ENCODE assay signal across 21 cellular contexts in the genomic region with DNA sequence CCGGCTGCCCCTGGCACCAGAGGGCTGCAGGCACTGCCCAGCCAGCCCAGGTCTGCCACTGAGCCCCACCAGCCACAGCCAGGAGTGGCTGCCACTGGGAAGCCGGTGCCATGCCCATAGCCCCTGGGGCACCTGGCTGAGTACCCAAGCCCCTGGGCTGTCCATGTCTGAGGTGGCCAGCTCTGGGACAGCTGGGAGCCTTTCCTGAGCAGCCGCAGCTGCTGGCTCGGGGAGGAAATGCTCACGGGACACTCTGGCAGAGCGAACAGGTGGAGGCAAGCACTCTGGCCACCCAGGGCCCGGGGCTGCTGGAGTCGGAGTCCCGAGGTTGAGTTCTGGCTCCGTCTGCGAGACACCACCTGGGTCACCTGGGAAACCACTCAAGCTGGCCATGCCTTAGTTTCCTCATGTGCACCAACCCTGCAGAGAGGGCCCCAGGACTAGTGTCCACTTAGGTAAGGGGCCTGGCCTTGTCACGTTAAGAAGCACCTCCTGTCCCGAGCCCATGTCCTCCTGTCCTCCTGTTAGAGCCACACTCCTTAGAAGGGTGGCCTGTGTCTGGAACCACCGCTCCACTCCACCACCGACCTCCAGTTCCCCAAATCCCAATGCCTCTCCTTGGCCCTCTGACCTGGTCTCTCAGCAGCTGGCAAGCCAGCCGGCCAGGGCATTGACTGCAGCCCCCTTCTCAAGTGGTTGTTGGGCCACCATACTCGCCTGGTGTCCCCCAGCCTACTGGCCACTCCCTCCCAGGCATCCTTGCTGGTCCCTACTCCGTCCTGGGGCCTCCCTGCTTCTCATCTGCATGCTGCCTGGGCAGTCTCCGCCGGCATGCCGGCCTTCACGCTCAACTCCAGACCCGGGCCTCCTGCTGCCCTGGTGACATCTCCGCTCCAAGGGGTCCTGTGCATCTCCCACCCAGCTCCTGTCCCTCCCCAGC. TPM values are rescaled to one million over a fixed set of nuclear protein-coding genes. Genes with fewer than 3 reads are reported as not detected.
DNase-seq lines count a peak whose midpoint lies in the region; ATAC-seq and TF ChIP-seq lines count a peak whose summit lies in the region.
"Had no signal": no experiment of that assay in that cellular context is flagged by ENCODE, and none has a peak within 500 bp of the region (broad histone marks: within the 10 kb centered on the region; RNA-seq: fewer than 3 reads in every experiment).

No MANE protein-coding gene starts in this region.

- no peak overlapping the region for H3K18ac ChIP-seq in mesenchymal stem cell (ENCODE audit: low read depth in 1 of 2, low read length in 2 of 2)

- no peak overlapping the region for H2AFZ ChIP-seq in mesenchymal stem cell (ENCODE audit: low read depth, low read length)
- H2AFZ ChIP-seq: GM23338 had no signal

- 88% methylated on average over 24 of the region's 24 CpGs for WGBS in mesenchymal stem cell
- WGBS in sigmoid colon, 2 donors = 92 to 94% methylated on average over 24 of the region's 24 CpGs

- H3K4me3 ChIP-seq in left ventricle myocardium inferior (no peak overlapping the region), mesenchymal stem cell (ENCODE audit: insufficient read depth in 1 of 2, low read depth in 1 of 2, low read length in 2 of 2) (no peak overlapping the region), sigmoid colon (no peak overlapping the region)
- H3K4me3 ChIP-seq: A549, GM23338 had no signal

- TF ChIP-seq EP300 in sigmoid colon (IDR thresholded peaks at IDR 0.05) = no peak

- peak overlapping the region; percentile 16 for H4K91ac ChIP-seq in mesenchymal stem cell (ENCODE audit: low read length)

- H3K36me3 ChIP-seq in left ventricle myocardium inferior (no peaks in the 10 kb centered on the region), mesenchymal stem cell (ENCODE audit: control insufficient read depth in 1 of 2, insufficient read depth in 2 of 2, low read depth in 1 of 2, low read length in 2 of 2) (peaks cover 0 to 77% of the 10 kb centered on the region in 2 experiments), sigmoid colon (no peaks in the 10 kb centered on the region)

- no peaks in the 10 kb centered on the region for H3K9me3 Mint-ChIP-seq in activated T-helper 1 cell treated with anti-CD3 and anti-CD28 coated beads, Interleukin-12 subunit alpha, Interleukin-12 subunit beta, Interleukin-2, Interleukin-4 antibody, amounts not matched to agents 30 ng/mL and 10 ng/mL and 1 ng/mL, durations not matched to agents 14 hours and 24 hours and 36 hours
- H3K9me3 Mint-ChIP-seq: CD4-positive, CD25-positive, alpha-beta regulatory T cell; GM23338 had no signal

- no peak overlapping the region for H4K8ac ChIP-seq in mesenchymal stem cell (ENCODE audit: low read length)

- TF ChIP-seq POLR2A in sigmoid colon (IDR thresholded peaks at IDR 0.05) (no peak), GM18505 (IDR thresholded peaks at IDR 0.05; ENCODE audit: borderline replicate concordance, extremely low read depth, insufficient read depth, insufficient read length) (no peak)

- H3K36me3 Mint-ChIP-seq in activated T-helper 1 cell treated with anti-CD3 and anti-CD28 coated beads, Interleukin-12 subunit alpha, Interleukin-12 subunit beta, Interleukin-2, Interleukin-4 antibody, amounts not matched to agents 30 ng/mL and 10 ng/mL and 1 ng/mL, durations not matched to agents 14 hours and 24 hours and 36 hours (ENCODE audit: low read depth) = no peaks in the 10 kb centered on the region
- H3K36me3 Mint-ChIP-seq: CD4-positive, CD25-positive, alpha-beta regulatory T cell had no signal

- peaks cover 6% of the 10 kb centered on the region for H3K4me1 Mint-ChIP-seq in activated T-helper 1 cell treated with anti-CD3 and anti-CD28 coated beads, Interleukin-12 subunit alpha, Interleukin-12 subunit beta, Interleukin-2, Interleukin-4 antibody, amounts not matched to agents 30 ng/mL and 10 ng/mL and 1 ng/mL, durations not matched to agents 14 hours and 24 hours and 36 hours (ENCODE audit: low read depth)

- peaks cover 11% of the 10 kb centered on the region for H3K4me1 ChIP-seq in left ventricle myocardium inferior
- H3K4me1 ChIP-seq in mesenchymal stem cell (ENCODE audit: control insufficient read depth, insufficient read depth, low read depth, low read length) = peaks cover 8% of the 10 kb centered on the region
- peaks cover 0 to 11% (median 4%) of the 10 kb centered on the region in 4 donors for H3K4me1 ChIP-seq in sigmoid colon
- H3K4me1 ChIP-seq: A549 had no signal

- no peak overlapping the region for H2BK120ac ChIP-seq in mesenchymal stem cell (ENCODE audit: low read depth, low read length)

- H3K9me3 ChIP-seq in left ventricle myocardium inferior (replicated peaks) = no peaks in the 10 kb centered on the region
- H3K9me3 ChIP-seq in mesenchymal stem cell (ENCODE audit: control insufficient read depth, low read length) = no peaks in the 10 kb centered on the region
- no peaks in the 10 kb centered on the region for H3K9me3 ChIP-seq in sigmoid colon
- H3K9me3 ChIP-seq: A549 had no signal

- no peak overlapping the region for H2BK5ac ChIP-seq in mesenchymal stem cell (ENCODE audit: low read depth, low read length, poor library complexity, severe bottlenecking)

- H3K9ac ChIP-seq in mesenchymal stem cell (ENCODE audit: low read length) = no peak overlapping the region
- H3K9ac ChIP-seq: KMS-11 had no signal

- H2BK12ac ChIP-seq in mesenchymal stem cell (ENCODE audit: low read length in 2 of 2) = no peak overlapping the region

- H3K14ac ChIP-seq in mesenchymal stem cell (ENCODE audit: low read length in 2 of 2) = no peak overlapping the region

- no peak overlapping the region for H3K27ac ChIP-seq in left ventricle myocardium inferior (replicated peaks)
- no peak overlapping the region for H3K27ac ChIP-seq in mesenchymal stem cell (ENCODE audit: low read length, poor library complexity, severe bottlenecking)
- H3K27ac ChIP-seq in sigmoid colon = no peak overlapping the region
- H3K27ac ChIP-seq: A549, KMS-11 had no signal

- H3K27me3 ChIP-seq in left ventricle myocardium inferior (ENCODE audit: low read depth) (peaks cover 14% of the 10 kb centered on the region), mesenchymal stem cell (ENCODE audit: control insufficient read depth in 1 of 2, insufficient read depth in 1 of 2, low read length in 2 of 2) (no peaks in the 10 kb centered on the region), sigmoid colon (peaks cover 0 to 3% (median 0%) of the 10 kb centered on the region in 3 donors)

- no peak overlapping the region for H3K4me2 ChIP-seq in mesenchymal stem cell (ENCODE audit: low read length, poor library complexity, severe bottlenecking)
- H3K4me2 ChIP-seq: A549, GM23338, KMS-11 had no signal

- H3K4me3 Mint-ChIP-seq in activated T-helper 1 cell treated with anti-CD3 and anti-CD28 coated beads, Interleukin-12 subunit alpha, Interleukin-12 subunit beta, Interleukin-2, Interleukin-4 antibody, amounts not matched to agents 30 ng/mL and 10 ng/mL and 1 ng/mL, durations not matched to agents 14 hours and 24 hours and 36 hours = no peak overlapping the region
- H3K4me3 Mint-ChIP-seq: CD4-positive, CD25-positive, alpha-beta regulatory T cell; GM23338 had no signal

- H3K27ac Mint-ChIP-seq in activated T-helper 1 cell treated with anti-CD3 and anti-CD28 coated beads, Interleukin-12 subunit alpha, Interleukin-12 subunit beta, Interleukin-2, Interleukin-4 antibody, amounts not matched to agents 30 ng/mL and 10 ng/mL and 1 ng/mL, durations not matched to agents 14 hours and 24 hours and 36 hours = peak overlapping the region; percentile 44
- H3K27ac Mint-ChIP-seq: GM23338 had no signal

- no peak for TF ChIP-seq CTCF in left ventricle myocardium inferior (IDR thresholded peaks at IDR 0.05; ENCODE audit: borderline replicate concordance)
- TF ChIP-seq CTCF in sigmoid colon (IDR thresholded peaks at IDR 0.05) = no peak

- no peaks in the 10 kb centered on the region for H3K79me1 ChIP-seq in mesenchymal stem cell (replicated peaks; ENCODE audit: low read length, poor library complexity, severe bottlenecking)

- DNase-seq in Right ventricle myocardium inferior (ENCODE audit: missing footprints) (peak; percentile 60), left ventricle myocardium inferior (no peak), mesenchymal stem cell (no peak), sigmoid colon (peak; percentile 62)
- DNase-seq in activated T-helper 1 cell treated with anti-CD3 and anti-CD28 coated beads, Interleukin-12 subunit alpha, Interleukin-12 subunit beta, Interleukin-2, Interleukin-4 antibody, amounts not matched to agents 30 ng/mL and 10 ng/mL and 1 ng/mL, durations not matched to agents 14 hours and 24 hours and 36 hours (ENCODE audit: low spot score) = no peak
- DNase-seq: Calu3; CD4-positive, CD25-positive, alpha-beta regulatory T cell; DND-41; GDM1; NCI-H1092 treated with DMSO at 0.1 percent for 48 hours; NCI-H1694; NCI-H69; NK-92 treated with Interleukin-12 subunit alpha and Interleukin-12 subunit beta, amount 100 ng/mL, for 24 hours; PC-3; SHP77 had no signal

- intact Hi-C loops in Right ventricle myocardium inferior (cut with DNase I) = no loop called here
- intact Hi-C loops in left ventricle myocardium inferior (cut with micrococcal nuclease) = no loop called here
- intact Hi-C loops in activated T-helper 1 cell treated with anti-CD3 and anti-CD28 coated beads, Interleukin-12 subunit alpha, Interleukin-12 subunit beta, Interleukin-2, Interleukin-4 antibody, amounts not matched to agents 30 ng/mL and 10 ng/mL and 1 ng/mL, durations not matched to agents 14 hours and 24 hours and 36 hours (cut with micrococcal nuclease) = no loop called here
- intact Hi-C loops in sigmoid colon (cut with DNase I) = no loop called here

- ATAC-seq in Right ventricle myocardium inferior = no peak
- ATAC-seq in GM18505 (IDR thresholded peaks at IDR 0.05; ENCODE audit: unreplicated experiment) = no peak
- ATAC-seq in HG02973 (IDR thresholded peaks at IDR 0.05; ENCODE audit: unreplicated experiment) = no peak
- no peak for ATAC-seq in HG03378 (IDR thresholded peaks at IDR 0.05; ENCODE audit: unreplicated experiment)
- ATAC-seq: GM23338, PC-3 had no signal

- no peaks in the 10 kb centered on the region for H3K27me3 Mint-ChIP-seq in activated T-helper 1 cell treated with anti-CD3 and anti-CD28 coated beads, Interleukin-12 subunit alpha, Interleukin-12 subunit beta, Interleukin-2, Interleukin-4 antibody, amounts not matched to agents 30 ng/mL and 10 ng/mL and 1 ng/mL, durations not matched to agents 14 hours and 24 hours and 36 hours (ENCODE audit: insufficient read depth)
- H3K27me3 Mint-ChIP-seq: CD4-positive, CD25-positive, alpha-beta regulatory T cell had no signal

- H2BK15ac ChIP-seq in mesenchymal stem cell (ENCODE audit: low read depth, poor library complexity, severe bottlenecking) = no peak overlapping the region

- H2AK5ac ChIP-seq in mesenchymal stem cell (ENCODE audit: low read length, severe bottlenecking) = no peak overlapping the region

- no peak overlapping the region for H3K4ac ChIP-seq in mesenchymal stem cell (ENCODE audit: low read depth in 1 of 2, low read length in 2 of 2)

- no peak overlapping the region for H3K23ac ChIP-seq in mesenchymal stem cell (ENCODE audit: low read length in 2 of 2)

RNA-seq across cellular contexts. Expression of a gene that starts 45.3 kb away (rescaled TPM):
- 0.68 TPM for total RNA-seq in Right ventricle myocardium inferior
- 1.9 TPM for total RNA-seq in left ventricle myocardium inferior
- total RNA-seq in activated T-helper 1 cell treated with anti-CD3 and anti-CD28 coated beads, Interleukin-12 subunit alpha, Interleukin-12 subunit beta, Interleukin-2, Interleukin-4 antibody, amounts not matched to agents 30 ng/mL and 10 ng/mL and 1 ng/mL, durations not matched to agents 14 hours and 24 hours and 36 hours = 2.5 and 2.8 TPM in 2 replicates
- polyA plus RNA-seq in mesenchymal stem cell (2013, experiment 1 of 2) = 0.15 TPM
- polyA plus RNA-seq in mesenchymal stem cell (2013, experiment 2 of 2) = 0.11 TPM
- 1 to 10 TPM in 1 of 4 donors, under 1 TPM in 3; 0.36 to 1.4 (median 0.59) TPM for total RNA-seq in sigmoid colon
- polyA plus RNA-seq in sigmoid colon = under 1 TPM; 0.46 to 0.90 (median 0.60) TPM

Comparison
In these comparisons a context has a peak if more than half of its experiments do, and no peak if none do; other contexts are left out.
1. DNase-seq: peak in Right ventricle myocardium inferior (single experiment) and sigmoid colon (single experiment); none in left ventricle myocardium inferior (single experiment), activated T-helper 1 cell treated with anti-CD3 and anti-CD28 coated beads, Interleukin-12 subunit alpha, Interleukin-12 subunit beta, Interleukin-2, Interleukin-4 antibody, amounts not matched to agents 30 ng/mL and 10 ng/mL and 1 ng/mL, durations not matched to agents 14 hours and 24 hours and 36 hours (single experiment) and mesenchymal stem cell (single experiment).